Comparison of ENCODE assay signal across 22 cellular contexts in the genomic region with DNA sequence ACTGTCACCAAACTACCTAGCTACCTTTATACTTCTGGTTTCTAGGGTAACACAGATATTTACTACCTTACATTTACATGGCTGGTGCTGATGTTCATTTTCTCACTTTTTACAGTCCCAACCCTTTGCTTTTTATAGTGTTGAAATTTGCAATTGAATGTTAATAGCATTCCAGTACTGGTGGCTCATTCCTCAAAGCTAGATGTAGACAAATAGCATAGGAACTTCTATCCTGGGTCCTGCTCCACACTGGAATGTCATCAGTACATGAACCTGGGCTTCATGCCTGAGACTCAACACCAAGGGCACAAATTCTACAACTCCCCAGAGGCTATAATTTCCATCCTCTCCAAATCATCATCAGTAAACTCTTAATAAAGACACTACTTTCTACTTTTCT. TPM values are rescaled to one million over a fixed set of nuclear protein-coding genes. Genes with fewer than 3 reads are reported as not detected.
A peak's percentile ranks its signal among the peaks of the same experiment; 100 is the strongest.
DNase-seq lines count a peak whose midpoint lies in the region; TF ChIP-seq lines count a peak whose summit lies in the region.
"Had no signal": no experiment of that assay in that cellular context is flagged by ENCODE, and none has a peak within 500 bp of the region (broad histone marks: within the 10 kb centered on the region; RNA-seq: fewer than 3 reads in every experiment).

No MANE protein-coding gene starts in this region.

- CTCF ChIA-PET in AG04449 (lab: Yijun Ruan, JAX) = no interaction called here

- no peak overlapping the region for H3K4me3 ChIP-seq in AG04449 (ENCODE audit: low read depth, low read length)
- no peak overlapping the region for H3K4me3 ChIP-seq in mesendoderm (ENCODE audit: low read length)
- H3K4me3 ChIP-seq in BE2C (ENCODE audit: low read depth, low read length) = no peak overlapping the region
- H3K4me3 ChIP-seq: SK-N-MC had no signal

- H3K36me3 ChIP-seq in mesendoderm (ENCODE audit: control insufficient read depth, insufficient read depth, low read length) (no peaks in the 10 kb centered on the region), BE2C (no peaks in the 10 kb centered on the region)

- no peak overlapping the region for H4K5ac ChIP-seq in mesendoderm (ENCODE audit: low read length)

- no peak overlapping the region for H3K23ac ChIP-seq in mesendoderm (ENCODE audit: low read length)

- H2BK120ac ChIP-seq in mesendoderm (ENCODE audit: low read depth, low read length) = no peak overlapping the region

- no peaks in the 10 kb centered on the region for H3K9me3 ChIP-seq in BE2C

- no peak overlapping the region for H3K27ac ChIP-seq in mesendoderm (ENCODE audit: low read depth, low read length)
- H3K27ac ChIP-seq: SK-N-MC had no signal

- POLR2A ChIA-PET in AG04449 (lab: Yijun Ruan, JAX) = interaction anchor here (0.7 kb wide), 1 partner anchor 17 kb away, joined by 3 read pairs; no protein-coding TSS in a partner anchor

- no peak for TF ChIP-seq CTCF in AG04449 (IDR thresholded peaks at IDR 0.05; ENCODE audit: insufficient read depth, low read length, missing control alignments)
- TF ChIP-seq CTCF in BE2C (IDR thresholded peaks at IDR 0.05; ENCODE audit: low read depth, low read length) = no peak

- H3K9ac ChIP-seq in mesendoderm (ENCODE audit: low read length) = no peak overlapping the region

- no peaks in the 10 kb centered on the region for H3K4me1 ChIP-seq in mesendoderm (ENCODE audit: control insufficient read depth, low read depth, low read length)
- no peaks in the 10 kb centered on the region for H3K4me1 ChIP-seq in BE2C

- H4K8ac ChIP-seq in mesendoderm (ENCODE audit: low read depth, low read length) = no peak overlapping the region

- no peak overlapping the region for H2BK15ac ChIP-seq in mesendoderm (replicated peaks; ENCODE audit: low read depth)

- no peak overlapping the region for H3K4ac ChIP-seq in mesendoderm (ENCODE audit: low read depth, low read length)

- H3K56ac ChIP-seq in mesendoderm (ENCODE audit: low read length) = no peak overlapping the region

- H3K18ac ChIP-seq in mesendoderm (ENCODE audit: low read length) = no peak overlapping the region

- DNase-seq in AG04449 (ENCODE audit: low read depth, low spot score) = peak; percentile 21
- DNase-seq in GM03348 (ENCODE audit: low spot score) = peak; percentile 52
- peak; percentile 18 for DNase-seq in M059J (ENCODE audit: low read depth)
- DNase-seq in mesendoderm = peak; percentile 10
- DNase-seq in iPS-NIHi11 (ENCODE audit: low spot score) = no peak
- DNase-seq in nucleus accumbens (lab: John Stamatoyannopoulos, UW) = no peak
- no peak for DNase-seq in foreskin melanocyte
- no peak for DNase-seq in BE2C
- DNase-seq: AML-193, HCEC 1CT, KBM-7, NCI-H1417 treated with DMSO at 0.1 percent for 48 hours, NCI-H187 treated with DMSO at 0.1 percent for 48 hours, NCI-H2227 treated with DMSO at 0.1 percent for 48 hours, NCI-H510A treated with DMSO at 0.1 percent for 48 hours, NCI-H774, SHP77, T-cell had no signal

- no peak overlapping the region for H3K4me2 ChIP-seq in mesendoderm (ENCODE audit: low read length)

- no peak overlapping the region for H2BK5ac ChIP-seq in mesendoderm (ENCODE audit: low read length)

- H3K79me1 ChIP-seq in mesendoderm (ENCODE audit: low read length) = no peaks in the 10 kb centered on the region

- H3K79me2 ChIP-seq in mesendoderm (ENCODE audit: control insufficient read depth, insufficient read depth, low read length) = no peaks in the 10 kb centered on the region

- H2AK5ac ChIP-seq in mesendoderm (ENCODE audit: low read length) = no peak overlapping the region

- H3K27me3 ChIP-seq in mesendoderm (ENCODE audit: insufficient read depth, low read length, poor library complexity) (no peaks in the 10 kb centered on the region), BE2C (no peaks in the 10 kb centered on the region)

RNA-seq across cellular contexts. Expression of a gene that starts 10.3 kb away (rescaled TPM):
- 31.4 and 32.8 TPM in 2 replicates for total RNA-seq in M059J (2014; rRNA removed; shearing (Covaris generic))
- polyA plus RNA-seq in mesendoderm (2013, experiment 1 of 2) = 7.0 TPM
- polyA plus RNA-seq in mesendoderm (2013, experiment 2 of 2) = 7.1 TPM
- polyA plus RNA-seq in BE2C (2012; ENCODE audit: insufficient read depth, insufficient read length, low read depth) = 0.34 TPM

RNA-seq across cellular contexts. Expression of a gene that starts 16.5 kb away (rescaled TPM):
- total RNA-seq in M059J (2014; rRNA removed; shearing (Covaris generic)) = 2.1 and 3.5 TPM in 2 replicates
- 1.0 TPM for polyA plus RNA-seq in mesendoderm (2013, experiment 1 of 2)
- polyA plus RNA-seq in mesendoderm (2013, experiment 2 of 2) = 1.1 TPM
- polyA plus RNA-seq in BE2C (2012; ENCODE audit: insufficient read depth, insufficient read length, low read depth) = 1.0 TPM
- total RNA-seq: Daoy, OCI-LY7, T-cell had no signal
- polyA plus RNA-seq: CD14-positive monocyte had no signal

RNA-seq across cellular contexts. Expression of a gene that starts 35.8 kb away (rescaled TPM):
- 43.8 and 69.2 TPM in 2 replicates for total RNA-seq in M059J (2014; rRNA removed; shearing (Covaris generic))
- 18.1 TPM for polyA plus RNA-seq in mesendoderm (2013, experiment 1 of 2)
- 17.0 TPM for polyA plus RNA-seq in mesendoderm (2013, experiment 2 of 2)
- 0.19 TPM for polyA plus RNA-seq in BE2C (2012; ENCODE audit: insufficient read depth, insufficient read length, low read depth)

Comparison
In these comparisons a context has a peak if more than half of its experiments do, and no peak if none do; other contexts are left out.
1. DNase-seq: peak in AG04449 (single experiment), GM03348 (single experiment), M059J (single experiment) and mesendoderm (single experiment); none in iPS-NIHi11 (single experiment), nucleus accumbens (0 of 56), foreskin melanocyte (single experiment) and BE2C (single experiment).